Comparison of ENCODE assay signal across 1 cellular context in the genomic region with DNA sequence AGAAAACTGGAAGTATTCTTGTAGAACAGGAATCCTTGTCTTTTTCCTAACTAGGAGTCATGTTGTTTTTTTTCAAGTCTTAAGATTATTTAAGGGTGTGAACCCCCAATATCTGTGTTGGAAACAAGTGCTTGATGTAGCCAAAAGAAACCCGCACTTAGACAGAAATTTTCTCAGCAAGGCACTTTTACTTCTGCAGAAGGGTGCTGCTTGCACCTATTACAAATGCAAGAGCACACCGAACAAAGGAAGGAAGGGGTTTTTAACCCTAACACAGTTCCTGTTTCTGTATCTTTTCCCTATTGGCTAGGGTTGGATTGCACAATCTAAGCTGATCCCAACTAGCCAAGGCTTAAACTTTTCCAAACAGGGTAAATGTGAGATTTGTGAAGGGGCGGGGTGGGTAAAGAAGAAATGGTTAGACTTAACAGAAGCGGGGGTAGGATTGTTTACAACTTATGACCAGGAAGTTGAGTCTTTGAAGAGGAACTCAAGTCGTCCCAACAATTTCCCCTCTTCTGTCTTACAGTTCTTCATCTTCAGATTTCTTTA.
TF ChIP-seq lines count a peak whose summit lies in the region.

No MANE protein-coding gene starts in this region.

TF ChIP-seq in GM23338, 12 proteins besides CTCF, POLR2A, EP300 and RAD21 (continued from another document):
- TF ChIP-seq, protein P1, sequence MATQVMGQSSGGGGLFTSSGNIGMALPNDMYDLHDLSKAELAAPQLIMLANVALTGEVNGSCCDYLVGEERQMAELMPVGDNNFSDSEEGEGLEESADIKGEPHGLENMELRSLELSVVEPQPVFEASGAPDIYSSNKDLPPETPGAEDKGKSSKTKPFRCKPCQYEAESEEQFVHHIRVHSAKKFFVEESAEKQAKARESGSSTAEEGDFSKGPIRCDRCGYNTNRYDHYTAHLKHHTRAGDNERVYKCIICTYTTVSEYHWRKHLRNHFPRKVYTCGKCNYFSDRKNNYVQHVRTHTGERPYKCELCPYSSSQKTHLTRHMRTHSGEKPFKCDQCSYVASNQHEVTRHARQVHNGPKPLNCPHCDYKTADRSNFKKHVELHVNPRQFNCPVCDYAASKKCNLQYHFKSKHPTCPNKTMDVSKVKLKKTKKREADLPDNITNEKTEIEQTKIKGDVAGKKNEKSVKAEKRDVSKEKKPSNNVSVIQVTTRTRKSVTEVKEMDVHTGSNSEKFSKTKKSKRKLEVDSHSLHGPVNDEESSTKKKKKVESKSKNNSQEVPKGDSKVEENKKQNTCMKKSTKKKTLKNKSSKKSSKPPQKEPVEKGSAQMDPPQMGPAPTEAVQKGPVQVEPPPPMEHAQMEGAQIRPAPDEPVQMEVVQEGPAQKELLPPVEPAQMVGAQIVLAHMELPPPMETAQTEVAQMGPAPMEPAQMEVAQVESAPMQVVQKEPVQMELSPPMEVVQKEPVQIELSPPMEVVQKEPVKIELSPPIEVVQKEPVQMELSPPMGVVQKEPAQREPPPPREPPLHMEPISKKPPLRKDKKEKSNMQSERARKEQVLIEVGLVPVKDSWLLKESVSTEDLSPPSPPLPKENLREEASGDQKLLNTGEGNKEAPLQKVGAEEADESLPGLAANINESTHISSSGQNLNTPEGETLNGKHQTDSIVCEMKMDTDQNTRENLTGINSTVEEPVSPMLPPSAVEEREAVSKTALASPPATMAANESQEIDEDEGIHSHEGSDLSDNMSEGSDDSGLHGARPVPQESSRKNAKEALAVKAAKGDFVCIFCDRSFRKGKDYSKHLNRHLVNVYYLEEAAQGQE (IDR thresholded peaks at IDR 0.05; ENCODE audit: unreplicated experiment) = no peak
- TF ChIP-seq, protein P2, sequence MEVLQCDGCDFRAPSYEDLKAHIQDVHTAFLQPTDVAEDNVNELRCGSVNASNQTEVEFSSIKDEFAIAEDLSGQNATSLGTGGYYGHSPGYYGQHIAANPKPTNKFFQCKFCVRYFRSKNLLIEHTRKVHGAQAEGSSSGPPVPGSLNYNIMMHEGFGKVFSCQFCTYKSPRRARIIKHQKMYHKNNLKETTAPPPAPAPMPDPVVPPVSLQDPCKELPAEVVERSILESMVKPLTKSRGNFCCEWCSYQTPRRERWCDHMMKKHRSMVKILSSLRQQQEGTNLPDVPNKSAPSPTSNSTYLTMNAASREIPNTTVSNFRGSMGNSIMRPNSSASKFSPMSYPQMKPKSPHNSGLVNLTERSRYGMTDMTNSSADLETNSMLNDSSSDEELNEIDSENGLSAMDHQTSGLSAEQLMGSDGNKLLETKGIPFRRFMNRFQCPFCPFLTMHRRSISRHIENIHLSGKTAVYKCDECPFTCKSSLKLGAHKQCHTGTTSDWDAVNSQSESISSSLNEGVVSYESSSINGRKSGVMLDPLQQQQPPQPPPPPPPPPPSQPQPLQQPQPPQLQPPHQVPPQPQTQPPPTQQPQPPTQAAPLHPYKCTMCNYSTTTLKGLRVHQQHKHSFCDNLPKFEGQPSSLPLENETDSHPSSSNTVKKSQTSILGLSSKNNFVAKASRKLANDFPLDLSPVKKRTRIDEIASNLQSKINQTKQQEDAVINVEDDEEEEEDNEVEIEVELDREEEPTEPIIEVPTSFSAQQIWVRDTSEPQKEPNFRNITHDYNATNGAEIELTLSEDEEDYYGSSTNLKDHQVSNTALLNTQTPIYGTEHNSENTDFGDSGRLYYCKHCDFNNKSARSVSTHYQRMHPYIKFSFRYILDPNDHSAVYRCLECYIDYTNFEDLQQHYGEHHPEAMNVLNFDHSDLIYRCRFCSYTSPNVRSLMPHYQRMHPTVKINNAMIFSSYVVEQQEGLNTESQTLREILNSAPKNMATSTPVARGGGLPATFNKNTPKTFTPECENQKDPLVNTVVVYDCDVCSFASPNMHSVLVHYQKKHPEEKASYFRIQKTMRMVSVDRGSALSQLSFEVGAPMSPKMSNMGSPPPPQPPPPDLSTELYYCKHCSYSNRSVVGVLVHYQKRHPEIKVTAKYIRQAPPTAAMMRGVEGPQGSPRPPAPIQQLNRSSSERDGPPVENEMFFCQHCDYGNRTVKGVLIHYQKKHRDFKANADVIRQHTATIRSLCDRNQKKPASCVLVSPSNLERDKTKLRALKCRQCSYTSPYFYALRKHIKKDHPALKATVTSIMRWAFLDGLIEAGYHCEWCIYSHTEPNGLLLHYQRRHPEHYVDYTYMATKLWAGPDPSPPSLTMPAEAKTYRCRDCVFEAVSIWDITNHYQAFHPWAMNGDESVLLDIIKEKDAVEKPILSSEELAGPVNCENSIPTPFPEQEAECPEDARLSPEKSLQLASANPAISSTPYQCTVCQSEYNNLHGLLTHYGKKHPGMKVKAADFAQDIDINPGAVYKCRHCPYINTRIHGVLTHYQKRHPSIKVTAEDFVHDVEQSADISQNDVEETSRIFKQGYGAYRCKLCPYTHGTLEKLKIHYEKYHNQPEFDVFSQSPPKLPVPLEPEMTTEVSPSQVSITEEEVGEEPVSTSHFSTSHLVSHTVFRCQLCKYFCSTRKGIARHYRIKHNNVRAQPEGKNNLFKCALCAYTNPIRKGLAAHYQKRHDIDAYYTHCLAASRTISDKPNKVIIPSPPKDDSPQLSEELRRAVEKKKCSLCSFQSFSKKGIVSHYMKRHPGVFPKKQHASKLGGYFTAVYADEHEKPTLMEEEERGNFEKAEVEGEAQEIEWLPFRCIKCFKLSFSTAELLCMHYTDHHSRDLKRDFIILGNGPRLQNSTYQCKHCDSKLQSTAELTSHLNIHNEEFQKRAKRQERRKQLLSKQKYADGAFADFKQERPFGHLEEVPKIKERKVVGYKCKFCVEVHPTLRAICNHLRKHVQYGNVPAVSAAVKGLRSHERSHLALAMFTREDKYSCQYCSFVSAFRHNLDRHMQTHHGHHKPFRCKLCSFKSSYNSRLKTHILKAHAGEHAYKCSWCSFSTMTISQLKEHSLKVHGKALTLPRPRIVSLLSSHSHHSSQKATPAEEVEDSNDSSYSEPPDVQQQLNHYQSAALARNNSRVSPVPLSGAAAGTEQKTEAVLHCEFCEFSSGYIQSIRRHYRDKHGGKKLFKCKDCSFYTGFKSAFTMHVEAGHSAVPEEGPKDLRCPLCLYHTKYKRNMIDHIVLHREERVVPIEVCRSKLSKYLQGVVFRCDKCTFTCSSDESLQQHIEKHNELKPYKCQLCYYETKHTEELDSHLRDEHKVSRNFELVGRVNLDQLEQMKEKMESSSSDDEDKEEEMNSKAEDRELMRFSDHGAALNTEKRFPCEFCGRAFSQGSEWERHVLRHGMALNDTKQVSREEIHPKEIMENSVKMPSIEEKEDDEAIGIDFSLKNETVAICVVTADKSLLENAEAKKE (CRISPR knock-in tag; IDR thresholded peaks at IDR 0.05) = no peak
- no peak for TF ChIP-seq ZNF331 (CRISPR knock-in tag; IDR thresholded peaks at IDR 0.05; ENCODE audit: low read depth)
- no peak for TF ChIP-seq ZNF114 (CRISPR knock-in tag; IDR thresholded peaks at IDR 0.05)
- TF ChIP-seq STAT1 (IDR thresholded peaks at IDR 0.05; ENCODE audit: unreplicated experiment) = no peak
- TF ChIP-seq CREB1 (CRISPR knock-in tag; IDR thresholded peaks at IDR 0.05; ENCODE audit: low read depth) = no peak
- no peak for TF ChIP-seq NANOG (IDR thresholded peaks at IDR 0.05; ENCODE audit: borderline replicate concordance)
- TF ChIP-seq, protein P3, sequence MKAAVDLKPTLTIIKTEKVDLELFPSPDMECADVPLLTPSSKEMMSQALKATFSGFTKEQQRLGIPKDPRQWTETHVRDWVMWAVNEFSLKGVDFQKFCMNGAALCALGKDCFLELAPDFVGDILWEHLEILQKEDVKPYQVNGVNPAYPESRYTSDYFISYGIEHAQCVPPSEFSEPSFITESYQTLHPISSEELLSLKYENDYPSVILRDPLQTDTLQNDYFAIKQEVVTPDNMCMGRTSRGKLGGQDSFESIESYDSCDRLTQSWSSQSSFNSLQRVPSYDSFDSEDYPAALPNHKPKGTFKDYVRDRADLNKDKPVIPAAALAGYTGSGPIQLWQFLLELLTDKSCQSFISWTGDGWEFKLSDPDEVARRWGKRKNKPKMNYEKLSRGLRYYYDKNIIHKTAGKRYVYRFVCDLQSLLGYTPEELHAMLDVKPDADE (IDR thresholded peaks at IDR 0.05) = no peak
- TF ChIP-seq EZH2 (IDR thresholded peaks at IDR 0.05; ENCODE audit: low read depth, unreplicated experiment) = no peak
- no peak for TF ChIP-seq EZH2phosphoT487 (IDR thresholded peaks at IDR 0.05; ENCODE audit: unreplicated experiment)
- no peak for TF ChIP-seq POLR2AphosphoS5 (IDR thresholded peaks at IDR 0.05; ENCODE audit: low read depth)
